8 cellular contexts compared by ENCODE assay signal in genomic region chr10:62805139-62806092, GRCh38. TPM values are rescaled to one million over a fixed set of nuclear protein-coding genes. Genes with fewer than 3 reads are reported as not detected.
DNase-seq lines count a peak whose midpoint lies in the region; ATAC-seq and TF ChIP-seq lines count a peak whose summit lies in the region.

No MANE protein-coding gene starts in this region.

- DNase-seq in SIG-M5 treated with dmso at 0.1 percent for 504 hours (lab: John Stamatoyannopoulos, UW; ENCODE audit: unreplicated experiment) (peak; percentile 47), SIG-M5 (lab: John Stamatoyannopoulos, UW) (no peak), astrocyte of the cerebellum (ENCODE audit: low read depth) (no peak), SHP77 (lab: John Stamatoyannopoulos, UW) (no peak)

- peaks cover 0 to 6% (median 3%) of the 10 kb centered on the region in 3 donors for H3K27me3 ChIP-seq in skeletal muscle tissue (ENCODE audit: control insufficient read depth in 3 of 3, insufficient read depth in 3 of 3, low read length in 3 of 3)

- peaks cover 11 to 33% (median 30%) of the 10 kb centered on the region in 3 donors for H3K4me1 ChIP-seq in skeletal muscle tissue (ENCODE audit: control insufficient read depth in 3 of 3, insufficient read depth in 3 of 3, low read length in 3 of 3)

- peak; percentile 6 for ATAC-seq in HG02852 (IDR thresholded peaks at IDR 0.05; ENCODE audit: unreplicated experiment)

- H3K27ac ChIP-seq in skeletal muscle tissue (ENCODE audit: low read depth, low read length), result peak overlapping the region; percentile 96

- in situ Hi-C loops in astrocyte of the cerebellum (cut with HindIII; ENCODE audit: low sequenced_read_pairs), result no loop called here

- peak overlapping the region; percentile 91 to 98 (median 93) for H3K9ac ChIP-seq in skeletal muscle tissue (ENCODE audit: low read depth in 1 of 3, low read length in 3 of 3)

- TF ChIP-seq CTCF in astrocyte of the cerebellum (IDR thresholded peaks at IDR 0.05; ENCODE audit: low read depth, low read length, missing control alignments), result no peak

- peak overlapping the region; percentile 78 for H3K4me3 ChIP-seq in astrocyte of the cerebellum (ENCODE audit: low read depth, low read length)
- H3K4me3 ChIP-seq in iPS-18c (ENCODE audit: insufficient read depth, low read depth, low read length), result peak overlapping the region; percentile 89
- peak overlapping the region; percentile 92 to 98 (median 92) for H3K4me3 ChIP-seq in skeletal muscle tissue (ENCODE audit: low read length in 3 of 3)

- H3K9me3 ChIP-seq in iPS-18c (ENCODE audit: control insufficient read depth, insufficient read depth, low read length), result no peaks in the 10 kb centered on the region
- H3K9me3 ChIP-seq in skeletal muscle tissue (ENCODE audit: control insufficient read depth in 3 of 3, low read length in 3 of 3), result no peaks in the 10 kb centered on the region

- no peaks in the 10 kb centered on the region for H3K36me3 ChIP-seq in skeletal muscle tissue (ENCODE audit: control insufficient read depth in 3 of 3, insufficient read depth in 3 of 3, low read length in 3 of 3)

TF ChIP-seq in PFSK-1, 5 proteins besides CTCF, POLR2A, EP300 and RAD21:
- peak; percentile 61; the same call in 1 of the 2 replicates for TF ChIP-seq SIN3A (IDR thresholded peaks at IDR 0.05; ENCODE audit: borderline replicate concordance, insufficient read depth, low read length)
- TF ChIP-seq TAF1 (IDR thresholded peaks at IDR 0.05; ENCODE audit: borderline replicate concordance, insufficient read depth, low read length), result no peak
- no peak for TF ChIP-seq FOXP2 (optimal IDR thresholded peaks at IDR 0.05; ENCODE audit: borderline replicate concordance, extremely low read depth, extremely low read length, insufficient read depth)
- TF ChIP-seq REST (IDR thresholded peaks at IDR 0.05; ENCODE audit: insufficient read depth in 1 of 2, low read depth in 2 of 2, low read length in 2 of 2), result peak; percentile 72 to 87
- TF ChIP-seq POLR2AphosphoS5 (IDR thresholded peaks at IDR 0.05; ENCODE audit: low read depth, low read length), result no peak; the same call in 1 of the 2 replicates

RNA-seq across cellular contexts. Expression of gene ADO, which starts 0.9 kb away (rescaled TPM):
- polyA plus RNA-seq in PFSK-1 (2012; ENCODE audit: insufficient read length, low read depth), result 27.7 TPM
- total RNA-seq in skeletal muscle tissue, result 16.7 TPM

RNA-seq across cellular contexts. Expression of gene EGR2, which starts 10.8 kb away (rescaled TPM):
- polyA plus RNA-seq in PFSK-1 (2012; ENCODE audit: insufficient read length, low read depth), result 0.33 TPM
- 3.7 TPM for total RNA-seq in skeletal muscle tissue
